Comparison of ENCODE assay signal across 8 cellular contexts in genomic region chr5:150153957-150154617, GRCh38. TPM values are rescaled to one million over a fixed set of nuclear protein-coding genes. Genes with fewer than 3 reads are reported as not detected.
DNase-seq lines count a peak whose midpoint lies in the region; ATAC-seq, FAIRE-seq and TF ChIP-seq lines count a peak whose summit lies in the region.

No MANE protein-coding gene starts in this region.

- DNase-seq in AG04450 (ENCODE audit: low read depth, low spot score) (no peak), HTR-8/SVneo (ENCODE audit: insufficient read length, low spot score) (no peak), astrocyte of the hippocampus (ENCODE audit: low read depth, low spot score) (peak; percentile 82), left lobe of liver (ENCODE audit: low spot score) (no peak), SW480 (ENCODE audit: low spot score) (no peak)

- TF ChIP-seq CTCF in AG04450 (IDR thresholded peaks at IDR 0.05; ENCODE audit: low read depth, low read length) = no peak; the same call in 1 of the 2 replicates

- no peak for ATAC-seq in left lobe of liver
- ATAC-seq in HG02571 (IDR thresholded peaks at IDR 0.05; ENCODE audit: unreplicated experiment) = no peak
- ATAC-seq in GM18858 (IDR thresholded peaks at IDR 0.05; ENCODE audit: unreplicated experiment) = no peak

- H3K4me3 ChIP-seq in AG04450 (ENCODE audit: low read depth, low read length) = peak overlapping the region; percentile 97
- peak overlapping the region; percentile 54 for H3K4me3 ChIP-seq in mesodermal cell (ENCODE audit: extremely low read depth, insufficient read depth, low read length, poor library complexity, severe bottlenecking)

- H3K36me3 ChIP-seq in mesodermal cell (ENCODE audit: control insufficient read depth, insufficient read depth, low read length) = peaks cover 18% of the 10 kb centered on the region

- H3K9me3 ChIP-seq in AG04450 (ENCODE audit: control insufficient read depth, insufficient read depth, low read length) = no peaks in the 10 kb centered on the region
- no peaks in the 10 kb centered on the region for H3K9me3 ChIP-seq in mesodermal cell (ENCODE audit: control insufficient read depth, low read length)

- peaks cover 62% of the 10 kb centered on the region for H3K4me1 ChIP-seq in mesodermal cell (ENCODE audit: control insufficient read depth, insufficient read depth, low read length, poor library complexity, severe bottlenecking)

- POLR2A ChIA-PET in AG04450 (lab: Yijun Ruan, JAX) = interaction anchor here (2.2 to 2.8 kb wide), 2 partner anchors 11 to 14 kb away, joined by 10 to 31 read pairs; no protein-coding TSS in a partner anchor

- FAIRE-seq in HTR-8/SVneo (lab: Jason Lieb, UNC) = peak; percentile 72

- H3K27ac ChIP-seq in AG04450 (ENCODE audit: low read depth, low read length) (peak overlapping the region; percentile 52), mesodermal cell (ENCODE audit: low read depth, low read length, severe bottlenecking) (peak overlapping the region; percentile 71)

- WGBS in mesodermal cell (ENCODE audit: insufficient coverage in 2 of 2), 2 experiments = 85 to 88% methylated on average over 8 of the region's 9 CpGs

- CTCF ChIA-PET in AG04450 (lab: Charles Lee) = interaction anchor here (0.6 kb wide), 1 partner anchor 194 kb away, joined by 3 read pairs; no protein-coding TSS in a partner anchor

- H3K27me3 ChIP-seq in AG04450 (ENCODE audit: control insufficient read depth, insufficient read depth, low read length) = no peaks in the 10 kb centered on the region

RNA-seq across cellular contexts. Expression of gene PDGFRB, which starts 1.6 kb away (rescaled TPM):
- 118 and 149 TPM in 2 replicates for polyA plus RNA-seq in AG04450 (2011; rRNA removed)
- 317 and 389 TPM in 2 replicates for polyA minus RNA-seq in AG04450 (2011; rRNA and poly(A)+ RNA removed)
- 95.2 TPM for polyA plus RNA-seq in mesodermal cell (2013, experiment 1 of 2)
- 84.5 TPM for polyA plus RNA-seq in mesodermal cell (2013, experiment 2 of 2)
- total RNA-seq in left lobe of liver = 12.8 TPM

RNA-seq across cellular contexts. Expression of gene CDX1, which starts 12.5 kb away (rescaled TPM):
- polyA plus RNA-seq in AG04450 (2011; rRNA removed) = 0.30 and 0.41 TPM in 2 replicates
- polyA minus RNA-seq in AG04450 (2011; rRNA and poly(A)+ RNA removed) = 0.26 TPM in 1 of 2 replicates, not detected in the other
- polyA plus RNA-seq in mesodermal cell (2013, experiment 1 of 2) = 0.26 TPM
- 0.46 TPM for polyA plus RNA-seq in mesodermal cell (2013, experiment 2 of 2)
- 0.15 TPM for total RNA-seq in left lobe of liver

RNA-seq across cellular contexts. Expression of gene SLC6A7, which starts 35.8 kb away (rescaled TPM):
- polyA plus RNA-seq in AG04450 (2011; rRNA removed) = not detected in 2 replicates
- 0.09 and 0.18 TPM in 2 replicates for polyA minus RNA-seq in AG04450 (2011; rRNA and poly(A)+ RNA removed)
- not detected for polyA plus RNA-seq in mesodermal cell (2013, experiment 1 of 2)
- polyA plus RNA-seq in mesodermal cell (2013, experiment 2 of 2) = not detected
- total RNA-seq in left lobe of liver = not detected
